In genomic region chr11:66842501-66842895, GRCh38 we compare ENCODE assay signal across 8 cellular contexts. TPM values are rescaled to one million over a fixed set of nuclear protein-coding genes. Genes with fewer than 3 reads are reported as not detected.
DNase-seq lines count a peak whose midpoint lies in the region; ATAC-seq and TF ChIP-seq lines count a peak whose summit lies in the region.

No MANE protein-coding gene starts in this region.

- H3K27me3 ChIP-seq in Panc1 (ENCODE audit: control insufficient read depth, insufficient read depth, low read length): no peaks in the 10 kb centered on the region
- no peaks in the 10 kb centered on the region for H3K27me3 ChIP-seq in psoas muscle (ENCODE audit: insufficient read depth in 3 of 3, low read length in 2 of 3)

- no peaks in the 10 kb centered on the region for H3K9me3 ChIP-seq in Panc1 (ENCODE audit: control insufficient read depth, insufficient read depth, low read depth, low read length)
- no peaks in the 10 kb centered on the region for H3K9me3 ChIP-seq in psoas muscle

- TF ChIP-seq CTCF in GM13976 (IDR thresholded peaks at IDR 0.05; ENCODE audit: borderline replicate concordance, control extremely low read depth, extremely low read depth, insufficient read depth, missing control alignments) (no peak), Panc1 (IDR thresholded peaks at IDR 0.05) (no peak), psoas muscle (IDR thresholded peaks at IDR 0.05) (no peak)

- CTCF ChIA-PET in Panc1 (lab: Charles Lee): no interaction called here

- POLR2A ChIA-PET in Panc1 (lab: Charles Lee): interaction anchor here (0.5 to 0.7 kb wide), 3 partner anchors 9 to 232 kb away, joined by 4 to 11 read pairs (median 4); no protein-coding TSS in a partner anchor

- intact Hi-C loops in Panc1 (cut with micrococcal nuclease; ENCODE audit: unreplicated experiment): no loop called here
- intact Hi-C loops in psoas muscle (cut with DNase I): loop anchor here in 1 of 2 donors (2.0 kb wide), 1 partner anchor 112 kb away; no protein-coding TSS in a partner anchor

- H3K27ac ChIP-seq in Panc1 (ENCODE audit: low read length) (peak overlapping the region; percentile 95), psoas muscle (peak overlapping the region; percentile 98)

- H3K4me3 ChIP-seq in Panc1 (ENCODE audit: low read depth in 2 of 2, low read length in 2 of 2): peak overlapping the region; percentile 82 to 99
- H3K4me3 ChIP-seq in psoas muscle: peak overlapping the region; percentile 99

- H3K4me1 ChIP-seq in Panc1 (ENCODE audit: control insufficient read depth, insufficient read depth, low read length) (peaks cover 35% of the 10 kb centered on the region), psoas muscle (peaks cover 22% of the 10 kb centered on the region)

- WGBS in psoas muscle, 3 donors: 3 to 4% (median 4%) methylated on average over 11 of the region's 11 CpGs

- ATAC-seq in Panc1: no peak; the same call in 1 of the 2 replicates
- ATAC-seq in esophagus mucosa: peak; percentile 0
- ATAC-seq in psoas muscle: no peak
- no peak for ATAC-seq in GM21423 (IDR thresholded peaks at IDR 0.05; ENCODE audit: unreplicated experiment)
- no peak for ATAC-seq in HG03045 (IDR thresholded peaks at IDR 0.05; ENCODE audit: unreplicated experiment)

- H3K36me3 ChIP-seq in Panc1 (ENCODE audit: control insufficient read depth, insufficient read depth, low read length) (peaks cover 9% of the 10 kb centered on the region; the same call in 1 of the 2 replicates), psoas muscle (ENCODE audit: insufficient read depth in 1 of 2, low read depth in 1 of 2) (peaks cover 4 to 35% of the 10 kb centered on the region in 2 donors)

- in situ Hi-C loops in GM13976 (cut with MboI; ENCODE audit: low sequenced_read_pairs, unreplicated experiment): no loop called here
- in situ Hi-C loops in Panc1 (cut with HindIII; ENCODE audit: low pct_unique_long_range_greater_than_20kb, low sequenced_read_pairs): no loop called here

- peak; percentile 31 for DNase-seq in GM13976 (ENCODE audit: low spot score)
- DNase-seq in Panc1 (ENCODE audit: low read depth, low spot score): no peak
- peak in 1 of 2 donors; percentile 38 for DNase-seq in psoas muscle
- DNase-seq in cerebellum (ENCODE audit: low spot score): no peak
- no peak for DNase-seq in iPS-NIHi11 (ENCODE audit: low spot score)

- no TSS peak for BruUV-seq in Panc1 (replicated peaks; lab: Mats Ljungman, UMichigan)

RNA-seq across cellular contexts. Expression of gene RCE1, which starts 0.7 kb away (rescaled TPM):
- 43.7 TPM for total RNA-seq in Panc1 (2021; ENCODE audit: unreplicated experiment)
- polyA plus RNA-seq in Panc1 (2012; ENCODE audit: insufficient read length): 43.4 TPM
- 14.5 TPM for total RNA-seq in esophagus mucosa
- 1 to 10 TPM; 3.1 to 5.0 (median 4.3) TPM for total RNA-seq in psoas muscle
- polyA plus RNA-seq in psoas muscle: 10 to 100 TPM in 1 of 3 donors, 1 to 10 TPM in 2; 4.2 to 13.2 (median 5.1) TPM
- total RNA-seq in cerebellum: 18.1 TPM

RNA-seq across cellular contexts. Expression of gene LRFN4, which starts 14.4 kb away (rescaled TPM):
- total RNA-seq in Panc1 (2021; ENCODE audit: unreplicated experiment): 56.7 TPM
- 63.5 TPM for polyA plus RNA-seq in Panc1 (2012; ENCODE audit: insufficient read length)
- 8.6 TPM for total RNA-seq in esophagus mucosa
- total RNA-seq in psoas muscle: 10 to 100 TPM in 3 of 4 donors, 1 to 10 TPM in 1; 7.4 to 11.8 (median 10.7) TPM
- polyA plus RNA-seq in psoas muscle: 10 to 100 TPM in 2 of 3 donors, 1 to 10 TPM in 1; 8.5 to 16.6 (median 15.3) TPM
- 21.3 TPM for total RNA-seq in cerebellum
